In genomic region chr20:4227085-4227821, GRCh38 we compare ENCODE assay signal across 9 cellular contexts. TPM values are rescaled to one million over a fixed set of nuclear protein-coding genes. Genes with fewer than 3 reads are reported as not detected.
DNase-seq lines count a peak whose midpoint lies in the region; ATAC-seq and TF ChIP-seq lines count a peak whose summit lies in the region.
"Had no signal": no experiment of that assay in that cellular context is flagged by ENCODE, and none has a peak within 500 bp of the region (broad histone marks: within the 10 kb centered on the region; RNA-seq: fewer than 3 reads in every experiment).

No MANE protein-coding gene starts in this region.

- H3K27me3 ChIP-seq in Peyer's patch (no peaks in the 10 kb centered on the region), foreskin keratinocyte (peaks cover 52% of the 10 kb centered on the region)

- peak; percentile 59 for ATAC-seq in foreskin keratinocyte
- no peak for ATAC-seq in HG03469 (IDR thresholded peaks at IDR 0.05; ENCODE audit: unreplicated experiment)
- ATAC-seq in GM21515 (IDR thresholded peaks at IDR 0.05; ENCODE audit: unreplicated experiment) = no peak
- no peak for ATAC-seq in HG03354 (IDR thresholded peaks at IDR 0.05; ENCODE audit: poor library complexity, severe bottlenecking, unreplicated experiment)
- ATAC-seq in HG03095 (IDR thresholded peaks at IDR 0.05; ENCODE audit: unreplicated experiment) = no peak

- H3K4me3 ChIP-seq in Peyer's patch = no peak overlapping the region

- no peaks in the 10 kb centered on the region for H3K36me3 ChIP-seq in Peyer's patch

- TF ChIP-seq CTCF in 22Rv1 (IDR thresholded peaks at IDR 0.05) (peak; percentile 12; the same call in 1 of the 2 replicates), GM13976 (IDR thresholded peaks at IDR 0.05; ENCODE audit: borderline replicate concordance, control extremely low read depth, extremely low read depth, insufficient read depth, missing control alignments) (peak; percentile 32), Peyer's patch (IDR thresholded peaks at IDR 0.05) (peak in 4 of 6 experiments; percentile 10 to 48 (median 26)), foreskin keratinocyte (conservative IDR thresholded peaks at IDR 0.05) (peak; percentile 57)

- no peak for TF ChIP-seq POLR2A in Peyer's patch (IDR thresholded peaks at IDR 0.05)

- H3K4me1 ChIP-seq in Peyer's patch (peaks cover 0 to 1% (median 0%) of the 10 kb centered on the region in 4 donors), foreskin keratinocyte (no peaks in the 10 kb centered on the region)

- in situ Hi-C loops in GM13976 (cut with MboI; ENCODE audit: low sequenced_read_pairs, unreplicated experiment) = no loop called here

- no peak for DNase-seq in GM13976 (ENCODE audit: low spot score)
- no peak for DNase-seq in Peyer's patch
- peak in 1 of 2 donors; percentile 25 for DNase-seq in foreskin keratinocyte
- DNase-seq: T-helper 2 cell had no signal

- H3K9me3 ChIP-seq in Peyer's patch = no peaks in the 10 kb centered on the region

- H3K27ac ChIP-seq in 22Rv1 (no peak overlapping the region), Peyer's patch (no peak overlapping the region), foreskin keratinocyte (no peak overlapping the region)

RNA-seq across cellular contexts. Expression of gene ADRA1D, which starts 21.8 kb away (rescaled TPM):
- total RNA-seq in Peyer's patch (not detected), foreskin keratinocyte (0.14 TPM in 1 of 2 replicates, not detected in the other)
- 0.10 TPM in 1 of 2 replicates, not detected in the other for polyA plus RNA-seq in foreskin keratinocyte
